ENCODE assay signal across 14 cellular contexts in the genomic region with DNA sequence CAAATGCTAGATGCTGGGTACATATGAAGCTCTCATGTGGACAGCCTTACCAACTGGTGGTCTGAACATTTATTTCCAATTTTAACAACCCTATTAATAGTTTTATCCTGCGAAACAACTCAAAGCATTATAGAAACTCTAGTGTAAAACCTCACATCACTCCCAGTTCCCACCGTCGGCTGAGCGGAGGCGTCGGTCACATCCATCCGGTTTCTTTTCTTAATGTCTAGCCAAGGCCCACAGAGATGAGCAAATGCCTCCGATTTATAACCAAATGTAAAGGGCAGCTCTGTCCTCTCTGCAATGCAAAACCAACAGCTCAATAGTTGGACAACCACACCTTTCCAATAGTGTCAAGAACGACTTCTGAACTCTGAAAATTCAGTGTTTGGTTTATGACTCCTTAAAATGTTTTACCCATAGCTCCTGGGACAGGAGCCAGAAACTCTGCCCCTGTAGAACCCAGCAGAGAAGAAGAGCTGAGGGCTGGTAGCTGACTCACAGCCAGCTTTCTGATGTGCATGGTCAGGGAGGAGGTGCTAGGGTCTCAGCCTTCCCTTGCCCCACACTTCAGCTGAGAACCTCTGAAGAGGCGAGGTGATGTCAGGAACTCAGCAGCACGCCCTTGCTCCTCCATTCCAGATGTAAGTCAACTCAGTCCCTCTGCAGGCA.
"Had no signal": no experiment of that assay in that cellular context is flagged by ENCODE, and none has a peak within 500 bp of the region (broad histone marks: within the 10 kb centered on the region; RNA-seq: fewer than 3 reads in every experiment).

No MANE protein-coding gene starts in this region.

- H3K4me3 Mint-ChIP-seq: activated CD4-positive, alpha-beta T cell treated with anti-CD3 and anti-CD28 coated beads, Interleukin-2, amount 10 ng/mL, durations not matched to agents 24 days and 14 days; activated naive CD4-positive, alpha-beta T cell treated with anti-CD3 and anti-CD28 coated beads for 36 hours; neural crest cell; stimulated activated memory B cell treated with anti-CD40 and anti-IgM and Interleukin-4, amounts not matched to agents 10 μg/mL and 1 μg/mL and 100 μg/mL, for 72 hours; T-helper 2 cell treated with Interferon-gamma antibody and Interleukin-4, amounts not matched to agents 5 μg/mL and 100 μg/mL, for 36 hours had no signal

- H3K27ac Mint-ChIP-seq: activated CD4-positive, alpha-beta T cell treated with anti-CD3 and anti-CD28 coated beads, Interleukin-2, amount 10 ng/mL, durations not matched to agents 24 days and 14 days; activated naive CD4-positive, alpha-beta T cell treated with anti-CD3 and anti-CD28 coated beads for 36 hours; stimulated activated memory B cell treated with anti-CD40 and anti-IgM and Interleukin-4, amounts not matched to agents 10 μg/mL and 1 μg/mL and 100 μg/mL, for 72 hours; T-helper 2 cell treated with Interferon-gamma antibody and Interleukin-4, amounts not matched to agents 5 μg/mL and 100 μg/mL, for 36 hours had no signal

- H3K36me3 Mint-ChIP-seq: stimulated activated memory B cell treated with anti-CD40 and anti-IgM and Interleukin-4, amounts not matched to agents 10 μg/mL and 1 μg/mL and 100 μg/mL, for 72 hours had no signal

- DNase-seq: activated CD4-positive, alpha-beta T cell treated with anti-CD3 and anti-CD28 coated beads, Interleukin-2, amount 10 ng/mL, durations not matched to agents 24 days and 14 days; activated CD4-positive, CD25-positive, alpha-beta regulatory T cell; activated naive CD4-positive, alpha-beta T cell treated with anti-CD3 and anti-CD28 coated beads for 36 hours; activated T-cell treated with anti-CD3 and anti-CD28 coated beads for 4 hours; adrenal gland; colonic mucosa; foreskin keratinocyte; mesendoderm; SW 1271; thyroid gland; uterus had no signal

- H3K27me3 Mint-ChIP-seq: activated CD4-positive, alpha-beta T cell treated with anti-CD3 and anti-CD28 coated beads, Interleukin-2, amount 10 ng/mL, durations not matched to agents 24 days and 14 days; stimulated activated memory B cell treated with anti-CD40 and anti-IgM and Interleukin-4, amounts not matched to agents 10 μg/mL and 1 μg/mL and 100 μg/mL, for 72 hours had no signal

- H3K9me3 Mint-ChIP-seq: activated CD4-positive, alpha-beta T cell treated with anti-CD3 and anti-CD28 coated beads, Interleukin-2, amount 10 ng/mL, durations not matched to agents 24 days and 14 days; activated naive CD4-positive, alpha-beta T cell treated with anti-CD3 and anti-CD28 coated beads for 36 hours; neural crest cell; T-helper 2 cell treated with Interferon-gamma antibody and Interleukin-4, amounts not matched to agents 5 μg/mL and 100 μg/mL, for 36 hours had no signal

- H3K4me1 Mint-ChIP-seq: activated CD4-positive, alpha-beta T cell treated with anti-CD3 and anti-CD28 coated beads, Interleukin-2, amount 10 ng/mL, durations not matched to agents 24 days and 14 days; neural crest cell; stimulated activated memory B cell treated with anti-CD40 and anti-IgM and Interleukin-4, amounts not matched to agents 10 μg/mL and 1 μg/mL and 100 μg/mL, for 72 hours had no signal

- ATAC-seq: foreskin keratinocyte; stimulated activated memory B cell treated with anti-CD40 and anti-IgM and Interleukin-4, amounts not matched to agents 10 μg/mL and 1 μg/mL and 100 μg/mL, for 72 hours had no signal
